12 cellular contexts compared by ENCODE assay signal in genomic region chr3:154427685-154428291, GRCh38. TPM values are rescaled to one million over a fixed set of nuclear protein-coding genes. Genes with fewer than 3 reads are reported as not detected.
A peak's percentile ranks its signal among the peaks of the same experiment; 100 is the strongest.
DNase-seq lines count a peak whose midpoint lies in the region; ATAC-seq and TF ChIP-seq lines count a peak whose summit lies in the region.
"Had no signal": no experiment of that assay in that cellular context is flagged by ENCODE, and none has a peak within 500 bp of the region (broad histone marks: within the 10 kb centered on the region; RNA-seq: fewer than 3 reads in every experiment).

No MANE protein-coding gene starts in this region.

- H3K4me3 ChIP-seq in HAP-1 (no peak overlapping the region; the same call in 1 of the 2 replicates), retinal pigment epithelial cell (ENCODE audit: low read length) (peak overlapping the region; percentile 44), vagina (peak overlapping the region in 1 of 2 donors; percentile 23)

- in situ Hi-C loops in HAP-1 (cut with MboI; ENCODE audit: low sequenced_read_pairs) (no loop called here), GM13977 (cut with MboI; ENCODE audit: low pct_unique_long_range_greater_than_20kb, low sequenced_read_pairs, unreplicated experiment) (no loop called here)

- no peak for ATAC-seq in left colon
- ATAC-seq: effector memory CD8-positive, alpha-beta T cell had no signal

- no peaks in the 10 kb centered on the region for H3K36me3 ChIP-seq in HAP-1 (replicated peaks)
- H3K36me3 ChIP-seq in vagina, result no peaks in the 10 kb centered on the region

- DNase-seq in HAP-1 (ENCODE audit: low spot score in 2 of 2), result peak; percentile 39 to 65
- peak; percentile 73 for DNase-seq in NCI-H748 (lab: John Stamatoyannopoulos, UW; ENCODE audit: unreplicated experiment)
- DNase-seq in head of caudate nucleus, result peak in 41 of 42 donors; percentile 5 to 74 (median 48)
- DNase-seq in retinal pigment epithelial cell (ENCODE audit: low read depth), result no peak
- DNase-seq in left colon, result no peak
- no peak for DNase-seq in GM13977 (ENCODE audit: low spot score)
- no peak for DNase-seq in NOMO-1 treated with DMSO at 0.1 percent for 48 hours (lab: John Stamatoyannopoulos, UW; ENCODE audit: unreplicated experiment)
- no peak for DNase-seq in vagina (ENCODE audit: extremely low spot score in 2 of 2)
- DNase-seq: effector memory CD8-positive, alpha-beta T cell; stimulated activated CD4-positive, alpha-beta T cell treated with anti-CD3 and anti-CD28 coated beads, Interleukin-4, amount 100 ng/mL, for 4 hours had no signal

- H3K9me3 ChIP-seq in HAP-1 (no peaks in the 10 kb centered on the region), vagina (no peaks in the 10 kb centered on the region)

- TF ChIP-seq POLR2A in vagina (IDR thresholded peaks at IDR 0.05), result no peak

- TF ChIP-seq CTCF in retinal pigment epithelial cell (conservative IDR thresholded peaks at IDR 0.05; ENCODE audit: low read depth, low read length), result no peak
- no peak for TF ChIP-seq CTCF in GM13977 (IDR thresholded peaks at IDR 0.05; ENCODE audit: extremely low read depth, insufficient read depth, missing control alignments)
- TF ChIP-seq CTCF in vagina (IDR thresholded peaks at IDR 0.05), result no peak

- H3K4me1 ChIP-seq in HAP-1 (peaks cover 13% of the 10 kb centered on the region), vagina (peaks cover 13% of the 10 kb centered on the region)

- H3K27me3 ChIP-seq in HAP-1 (ENCODE audit: low read depth) (no peaks in the 10 kb centered on the region), vagina (no peaks in the 10 kb centered on the region)

- H3K27ac ChIP-seq in vagina, result no peak overlapping the region

- intact Hi-C loops in head of caudate nucleus (cut with DNase I) (no loop called here), left colon (cut with DNase I, micrococcal nuclease) (no loop called here), vagina (cut with DNase I) (no loop called here)

RNA-seq across cellular contexts. Expression of gene GPR149, which starts 2.2 kb away (rescaled TPM):
- not detected for total RNA-seq in left colon
- not detected for total RNA-seq in vagina
- total RNA-seq: lung microvascular endothelial cell; T-helper 2 cell treated with Interferon-gamma antibody and Interleukin-4, amounts not matched to agents 100 ng/mL and 5 ng/mL, for 36 hours had no signal

Comparison
In these comparisons a context has a peak if more than half of its experiments do, and no peak if none do; other contexts are left out.
1. DNase-seq: peak in HAP-1 (2 of 2), NCI-H748 (single experiment) and head of caudate nucleus (41 of 42); none in retinal pigment epithelial cell (single experiment), left colon (0 of 2), GM13977 (single experiment), NOMO-1 treated with DMSO at 0.1 percent for 48 hours (single experiment) and vagina (0 of 2).